1 cellular context compared by ENCODE assay signal in the genomic region with DNA sequence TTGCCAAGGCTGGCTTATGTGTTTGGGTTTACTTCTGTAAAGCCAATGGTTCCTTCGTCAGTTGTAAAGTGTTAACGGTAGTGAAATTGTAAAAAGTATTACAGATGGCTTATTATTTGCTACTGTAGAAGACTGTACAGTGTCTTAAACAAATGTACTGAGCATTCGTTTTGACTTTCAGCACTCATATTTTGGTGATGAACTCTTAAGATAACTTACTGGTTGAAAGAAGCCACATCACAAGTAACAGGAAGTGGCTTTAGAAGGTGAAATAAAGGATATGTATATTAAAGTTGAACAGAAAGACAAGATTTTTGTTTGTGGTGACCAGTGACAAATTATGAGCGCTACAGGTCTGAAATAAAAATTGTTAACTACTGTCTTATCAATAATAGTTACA.
A peak's percentile ranks its signal among the peaks of the same experiment; 100 is the strongest.
TF ChIP-seq lines count a peak whose summit lies in the region.

No MANE protein-coding gene starts in this region.

TF ChIP-seq in K562, 482 proteins besides CTCF, POLR2A, EP300 and RAD21:
- 0 out of 2 replicates have a peak, but pooled peaks have one; percentile 12 for TF ChIP-seq GABPA (tag; conservative IDR thresholded peaks at IDR 0.05; ENCODE audit: low read depth)
- no peak for TF ChIP-seq CHD4 (IDR thresholded peaks at IDR 0.05; ENCODE audit: insufficient read depth, insufficient replicate concordance, low read depth, low read length, poor library complexity, severe bottlenecking)
